13 cellular contexts compared by ENCODE assay signal in genomic region chr10:21509391-21510217, GRCh38. TPM values are rescaled to one million over a fixed set of nuclear protein-coding genes. Genes with fewer than 3 reads are reported as not detected.
DNase-seq lines count a peak whose midpoint lies in the region; FAIRE-seq and TF ChIP-seq lines count a peak whose summit lies in the region.
"Had no signal": no experiment of that assay in that cellular context is flagged by ENCODE, and none has a peak within 500 bp of the region (broad histone marks: within the 10 kb centered on the region; RNA-seq: fewer than 3 reads in every experiment).

No MANE protein-coding gene starts in this region.

- no peaks in the 10 kb centered on the region for H3K9me3 ChIP-seq in prostate gland
- H3K9me3 ChIP-seq: pancreas had no signal

- H3K9me3 Mint-ChIP-seq in activated CD4-positive, alpha-beta T cell treated with anti-CD3 and anti-CD28 coated beads, Interleukin-2, amount 10 ng/mL, durations not matched to agents 7 days and 5 days: no peaks in the 10 kb centered on the region
- H3K9me3 Mint-ChIP-seq: stimulated activated memory B cell treated with anti-CD40 and anti-IgM and Interleukin-4, amounts not matched to agents 10 μg/mL and 1 μg/mL and 100 μg/mL, for 72 hours had no signal

- POLR2A ChIA-PET in activated CD4-positive, alpha-beta T cell treated with anti-CD3 and anti-CD28 coated beads, Interleukin-2, amount 10 ng/mL, durations not matched to agents 7 days and 5 days (lab: Charles Lee): no interaction called here

- WGBS in prostate gland: 80% methylated on average over 46 of the region's 55 CpGs

- intact Hi-C loops in prostate gland (cut with DNase I): no loop called here

- H3K27ac ChIP-seq in prostate gland: no peak overlapping the region
- H3K27ac ChIP-seq: pancreas had no signal

- DNase-seq in AG09309 (ENCODE audit: low read depth) (no peak), bronchial epithelial cell (ENCODE audit: low read depth) (no peak), prostate gland (ENCODE audit: low spot score) (no peak), NOMO-1 treated with dmso at 0.1 percent for 144 hours (lab: John Stamatoyannopoulos, UW; ENCODE audit: unreplicated experiment) (no peak), GM19239 (ENCODE audit: insufficient read length, low spot score) (no peak)
- DNase-seq in activated CD8-positive, alpha-beta memory T cell treated with anti-CD3 and anti-CD28 coated beads, Interleukin-2, amount 50 U/mL, for 48 hours: no peak
- no peak for DNase-seq in activated CD4-positive, alpha-beta T cell treated with anti-CD3 and anti-CD28 coated beads, Interleukin-2, amount 10 ng/mL, durations not matched to agents 7 days and 5 days
- DNase-seq: AML-193; effector memory CD4-positive, alpha-beta T cell; NCI-H1930 had no signal

- no peaks in the 10 kb centered on the region for H3K4me1 ChIP-seq in prostate gland (replicated peaks)
- H3K4me1 ChIP-seq: pancreas had no signal

- H3K27me3 Mint-ChIP-seq in activated CD4-positive, alpha-beta T cell treated with anti-CD3 and anti-CD28 coated beads, Interleukin-2, amount 10 ng/mL, durations not matched to agents 7 days and 5 days: peaks cover 65% of the 10 kb centered on the region

- H3K27ac Mint-ChIP-seq in activated CD4-positive, alpha-beta T cell treated with anti-CD3 and anti-CD28 coated beads, Interleukin-2, amount 10 ng/mL, durations not matched to agents 7 days and 5 days: no peak overlapping the region
- H3K27ac Mint-ChIP-seq: stimulated activated memory B cell treated with anti-CD40 and anti-IgM and Interleukin-4, amounts not matched to agents 10 μg/mL and 1 μg/mL and 100 μg/mL, for 72 hours had no signal

- TF ChIP-seq CTCF in AG09309 (IDR thresholded peaks at IDR 0.05; ENCODE audit: control insufficient read depth, insufficient read depth, low read depth, low read length, missing control alignments) (no peak), bronchial epithelial cell (IDR thresholded peaks at IDR 0.05; ENCODE audit: insufficient read depth, low read length, severe bottlenecking) (no peak), prostate gland (IDR thresholded peaks at IDR 0.05) (no peak)

- H3K4me3 Mint-ChIP-seq in activated CD4-positive, alpha-beta T cell treated with anti-CD3 and anti-CD28 coated beads, Interleukin-2, amount 10 ng/mL, durations not matched to agents 7 days and 5 days: no peak overlapping the region
- H3K4me3 Mint-ChIP-seq: stimulated activated memory B cell treated with anti-CD40 and anti-IgM and Interleukin-4, amounts not matched to agents 10 μg/mL and 1 μg/mL and 100 μg/mL, for 72 hours had no signal

- H3K36me3 Mint-ChIP-seq in activated CD4-positive, alpha-beta T cell treated with anti-CD3 and anti-CD28 coated beads, Interleukin-2, amount 10 ng/mL, durations not matched to agents 7 days and 5 days (ENCODE audit: low read depth): no peaks in the 10 kb centered on the region
- H3K36me3 Mint-ChIP-seq: stimulated activated memory B cell treated with anti-CD40 and anti-IgM and Interleukin-4, amounts not matched to agents 10 μg/mL and 1 μg/mL and 100 μg/mL, for 72 hours had no signal

- no peak for TF ChIP-seq POLR2A in prostate gland (IDR thresholded peaks at IDR 0.05)

- H3K4me3 ChIP-seq in AG09309 (ENCODE audit: control insufficient read depth, low read depth, low read length): peak overlapping the region; percentile 41
- H3K4me3 ChIP-seq in bronchial epithelial cell (ENCODE audit: low read depth, low read length): peak overlapping the region; percentile 11
- peak overlapping the region; percentile 45 for H3K4me3 ChIP-seq in iPS-11a (ENCODE audit: low read depth, low read length)
- peak overlapping the region; percentile 2 to 6 for H3K4me3 ChIP-seq in prostate gland

- CTCF ChIA-PET in activated CD4-positive, alpha-beta T cell treated with anti-CD3 and anti-CD28 coated beads, Interleukin-2, amount 10 ng/mL, durations not matched to agents 7 days and 5 days (lab: Charles Lee): interaction anchor here (0.6 to 1.1 kb wide), 2 partner anchors 48 to 1198 kb away, joined by 3 read pairs; no protein-coding TSS in a partner anchor

- no peaks in the 10 kb centered on the region for H3K4me1 Mint-ChIP-seq in activated CD4-positive, alpha-beta T cell treated with anti-CD3 and anti-CD28 coated beads, Interleukin-2, amount 10 ng/mL, durations not matched to agents 7 days and 5 days
- H3K4me1 Mint-ChIP-seq: stimulated activated memory B cell treated with anti-CD40 and anti-IgM and Interleukin-4, amounts not matched to agents 10 μg/mL and 1 μg/mL and 100 μg/mL, for 72 hours had no signal

- FAIRE-seq in bronchial epithelial cell (lab: Jason Lieb, UNC): no peak
- no peak for FAIRE-seq in GM19239 (lab: Jason Lieb, UNC)
- FAIRE-seq: pancreas had no signal

- H3K27me3 ChIP-seq in bronchial epithelial cell (ENCODE audit: control insufficient read depth, insufficient read depth, low read length) (no peaks in the 10 kb centered on the region), prostate gland (replicated peaks; ENCODE audit: insufficient read depth) (no peaks in the 10 kb centered on the region)
- H3K27me3 ChIP-seq: pancreas had no signal

- H3K36me3 ChIP-seq in bronchial epithelial cell (ENCODE audit: control insufficient read depth, insufficient read depth, low read length) (no peaks in the 10 kb centered on the region), prostate gland (no peaks in the 10 kb centered on the region)
- H3K36me3 ChIP-seq: pancreas had no signal

RNA-seq across cellular contexts. Expression of gene SKIDA1, which starts 15.9 kb away (rescaled TPM):
- total RNA-seq in bronchial epithelial cell: under 0.01 and 0.13 TPM in 2 replicates
- 1 to 10 TPM; 1.5 to 4.3 TPM for total RNA-seq in prostate gland
- total RNA-seq in activated CD4-positive, alpha-beta T cell treated with anti-CD3 and anti-CD28 coated beads, Interleukin-2, amount 10 ng/mL, durations not matched to agents 7 days and 5 days: under 1 TPM; 0.12 to 0.33 TPM

RNA-seq across cellular contexts. Expression of gene MLLT10, which starts 24.4 kb away (rescaled TPM):
- total RNA-seq in bronchial epithelial cell: 40.8 and 64.8 TPM in 2 replicates
- total RNA-seq in prostate gland: 10 to 100 TPM; 31.2 to 68.3 TPM
- 10 to 100 TPM; 44.1 to 47.2 TPM for total RNA-seq in activated CD4-positive, alpha-beta T cell treated with anti-CD3 and anti-CD28 coated beads, Interleukin-2, amount 10 ng/mL, durations not matched to agents 7 days and 5 days
